14 cellular contexts compared by ENCODE assay signal in genomic region chr6:150228067-150228733, GRCh38.
"Had no signal": no experiment of that assay in that cellular context is flagged by ENCODE, and none has a peak within 500 bp of the region (broad histone marks: within the 10 kb centered on the region; RNA-seq: fewer than 3 reads in every experiment).

No MANE protein-coding gene starts in this region.

- H3K4me3 ChIP-seq: lung, neural progenitor cell, thyroid gland had no signal

- ATAC-seq: stimulated activated memory B cell treated with anti-CD40 and anti-IgM and Interleukin-4, amounts not matched to agents 10 μg/mL and 1 μg/mL and 100 μg/mL, for 72 hours had no signal

- H3K4me1 ChIP-seq: neural progenitor cell had no signal

- H3K9me3 ChIP-seq: thyroid gland had no signal

- H3K27ac ChIP-seq: brain microvascular endothelial cell, neural progenitor cell, thyroid gland had no signal

- DNase-seq: activated CD4-positive, alpha-beta T cell treated with anti-CD3 and anti-CD28 coated beads, Interleukin-2, amount 10 ng/mL, durations not matched to agents 7 days and 5 days; activated CD4-positive, CD25-positive, alpha-beta regulatory T cell; activated CD8-positive, alpha-beta memory T cell treated with anti-CD3 and anti-CD28 coated beads, Interleukin-2, amount 50 U/mL, for 48 hours; activated naive CD8-positive, alpha-beta T cell treated with anti-CD3 and anti-CD28 coated beads, Interleukin-2, amount 10 ng/mL, durations not matched to agents 7 days and 5 days; brain microvascular endothelial cell; cortex of kidney; effector CD8-positive, alpha-beta T cell; islet precursor cell had no signal

- H2AFZ ChIP-seq: neural progenitor cell had no signal

- H3K36me3 ChIP-seq: brain microvascular endothelial cell, neural progenitor cell, thyroid gland had no signal

- H3K27me3 ChIP-seq: brain microvascular endothelial cell, neural progenitor cell, thyroid gland had no signal

- FAIRE-seq: frontal cortex, urothelium cell line had no signal

- H3K4me2 ChIP-seq: neural progenitor cell had no signal

- H3K9ac ChIP-seq: neural progenitor cell had no signal
